In the genomic region with DNA sequence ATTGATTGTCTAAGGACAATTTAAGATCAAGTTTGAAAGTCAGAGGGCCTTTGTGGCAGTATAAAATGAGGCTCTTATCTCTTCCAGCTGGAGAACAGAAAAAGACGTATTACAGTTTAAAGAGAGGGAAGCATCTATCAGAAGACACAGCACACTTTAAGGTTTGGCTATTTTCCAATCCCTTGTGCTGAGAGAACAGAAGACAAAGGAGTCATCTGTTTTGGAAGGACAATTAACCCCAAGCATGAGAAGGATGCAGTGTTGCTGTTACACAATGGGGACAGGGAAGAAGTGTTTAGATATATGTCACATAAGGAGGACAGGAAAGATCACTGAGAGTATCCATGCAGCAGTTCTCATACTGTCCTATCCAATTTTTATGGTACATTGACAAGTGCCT, we compare ENCODE assay signal across 16 cellular contexts.
A peak's percentile ranks its signal among the peaks of the same experiment; 100 is the strongest.
DNase-seq lines count a peak whose midpoint lies in the region; ATAC-seq and TF ChIP-seq lines count a peak whose summit lies in the region.
"Had no signal": no experiment of that assay in that cellular context is flagged by ENCODE, and none has a peak within 500 bp of the region (broad histone marks: within the 10 kb centered on the region; RNA-seq: fewer than 3 reads in every experiment).

No MANE protein-coding gene starts in this region.

- H3K36me3 Mint-ChIP-seq in activated naive CD8-positive, alpha-beta T cell treated with anti-CD3 and anti-CD28 coated beads, Interleukin-2, amount 50 U/mL, for 24 hours (ENCODE audit: low read depth) = no peaks in the 10 kb centered on the region

- H3K9me3 Mint-ChIP-seq in activated naive CD8-positive, alpha-beta T cell treated with anti-CD3 and anti-CD28 coated beads, Interleukin-2, amount 50 U/mL, for 24 hours = peaks cover 9% of the 10 kb centered on the region

- H3K27me3 Mint-ChIP-seq in activated naive CD8-positive, alpha-beta T cell treated with anti-CD3 and anti-CD28 coated beads, Interleukin-2, amount 50 U/mL, for 24 hours = no peaks in the 10 kb centered on the region

- H3K27ac Mint-ChIP-seq in activated naive CD8-positive, alpha-beta T cell treated with anti-CD3 and anti-CD28 coated beads, Interleukin-2, amount 50 U/mL, for 24 hours = no peak overlapping the region
- H3K27ac Mint-ChIP-seq: HFFc6 had no signal

- TF ChIP-seq POLR2A in erythroblast (IDR thresholded peaks at IDR 0.05; ENCODE audit: low read length) = no peak

- no peak overlapping the region for H3K4me3 Mint-ChIP-seq in activated naive CD8-positive, alpha-beta T cell treated with anti-CD3 and anti-CD28 coated beads, Interleukin-2, amount 50 U/mL, for 24 hours
- H3K4me3 Mint-ChIP-seq: HFFc6 had no signal

- ATAC-seq in GM21737 (IDR thresholded peaks at IDR 0.05; ENCODE audit: unreplicated experiment) (no peak), HG03565 (IDR thresholded peaks at IDR 0.05; ENCODE audit: unreplicated experiment) (no peak)
- no peak for ATAC-seq in activated naive CD8-positive, alpha-beta T cell treated with anti-CD3 and anti-CD28 coated beads, Interleukin-2, amount 50 U/mL, for 24 hours

- H3K4me1 Mint-ChIP-seq in activated naive CD8-positive, alpha-beta T cell treated with anti-CD3 and anti-CD28 coated beads, Interleukin-2, amount 50 U/mL, for 24 hours = no peaks in the 10 kb centered on the region

- peak; percentile 3 for DNase-seq in Ammon's horn (ENCODE audit: low spot score)
- peak; percentile 46 for DNase-seq in NCI-H69 (lab: John Stamatoyannopoulos, UW)
- peak; percentile 64 to 88 for DNase-seq in erythroblast (lab: John Stamatoyannopoulos, UW)
- peak; percentile 19 for DNase-seq in midbrain (lab: John Stamatoyannopoulos, UW)
- no peak for DNase-seq in activated naive CD8-positive, alpha-beta T cell treated with anti-CD3 and anti-CD28 coated beads, Interleukin-2, amount 50 U/mL, for 24 hours
- no peak for DNase-seq in AML-193 (lab: John Stamatoyannopoulos, UW)
- DNase-seq: DMS79 treated with DMSO at 0.1 percent for 48 hours, H7, HFFc6, NCI-H1048, NCI-H146, NCI-H2029 treated with DMSO at 0.1 percent for 48 hours, NCI-H510A treated with DMSO at 0.1 percent for 48 hours, NCI-H82 had no signal

Comparison
In these comparisons a context has a peak if more than half of its experiments do, and no peak if none do; other contexts are left out.
1. DNase-seq: peak in Ammon's horn (single experiment), NCI-H69 (single experiment), erythroblast (2 of 2) and midbrain (single experiment); none in activated naive CD8-positive, alpha-beta T cell treated with anti-CD3 and anti-CD28 coated beads, Interleukin-2, amount 50 U/mL, for 24 hours (single experiment) and AML-193 (0 of 2).